1 cellular context compared by ENCODE assay signal in the genomic region with DNA sequence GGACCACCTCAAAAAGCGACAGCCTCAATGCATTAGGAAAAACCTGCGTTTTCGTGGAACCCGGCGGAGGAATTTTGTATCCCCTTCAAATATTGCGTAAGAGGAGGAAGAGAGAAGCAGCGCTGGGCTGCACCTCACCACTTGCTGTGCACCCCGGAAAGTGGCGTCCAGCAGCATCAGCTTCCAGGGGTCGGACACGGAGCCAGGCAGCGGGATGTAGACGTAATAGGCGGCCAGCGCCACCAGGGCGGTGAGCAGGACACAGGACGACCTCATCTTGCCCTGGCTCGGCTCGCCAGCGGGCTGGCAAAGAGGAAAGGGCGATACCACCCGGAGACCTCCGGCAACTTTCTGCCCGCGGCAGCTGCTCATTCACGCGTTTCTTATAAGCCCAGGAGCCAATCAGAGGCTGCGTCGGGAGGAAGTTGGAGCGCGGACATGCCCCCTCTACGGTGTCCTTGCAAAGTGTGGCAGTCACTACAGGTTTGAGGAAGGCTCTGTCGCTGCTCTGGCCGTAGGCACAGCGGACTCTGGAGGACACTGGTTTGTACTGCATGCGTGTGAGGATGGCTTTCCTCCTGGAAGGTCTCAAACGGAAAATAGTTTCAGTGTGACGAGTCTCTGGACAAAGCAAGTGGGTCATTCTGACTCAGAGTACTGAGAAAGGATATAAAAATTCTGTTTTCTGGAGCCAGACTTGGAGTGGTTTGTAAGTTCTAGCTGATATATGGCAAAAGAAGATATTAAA.
TF ChIP-seq lines count a peak whose summit lies in the region.

A gene with protein sequence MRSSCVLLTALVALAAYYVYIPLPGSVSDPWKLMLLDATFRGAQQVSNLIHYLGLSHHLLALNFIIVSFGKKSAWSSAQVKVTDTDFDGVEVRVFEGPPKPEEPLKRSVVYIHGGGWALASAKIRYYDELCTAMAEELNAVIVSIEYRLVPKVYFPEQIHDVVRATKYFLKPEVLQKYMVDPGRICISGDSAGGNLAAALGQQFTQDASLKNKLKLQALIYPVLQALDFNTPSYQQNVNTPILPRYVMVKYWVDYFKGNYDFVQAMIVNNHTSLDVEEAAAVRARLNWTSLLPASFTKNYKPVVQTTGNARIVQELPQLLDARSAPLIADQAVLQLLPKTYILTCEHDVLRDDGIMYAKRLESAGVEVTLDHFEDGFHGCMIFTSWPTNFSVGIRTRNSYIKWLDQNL (minus strand): TSS at position 359 of the 748 bp plus-strand sequence. CDS start 83 bp downstream, at position 276.

TF ChIP-seq in HepG2, 621 proteins besides CTCF, POLR2A, EP300 and RAD21 (continued from another document and continues in another):
- TF ChIP-seq, protein P1, sequence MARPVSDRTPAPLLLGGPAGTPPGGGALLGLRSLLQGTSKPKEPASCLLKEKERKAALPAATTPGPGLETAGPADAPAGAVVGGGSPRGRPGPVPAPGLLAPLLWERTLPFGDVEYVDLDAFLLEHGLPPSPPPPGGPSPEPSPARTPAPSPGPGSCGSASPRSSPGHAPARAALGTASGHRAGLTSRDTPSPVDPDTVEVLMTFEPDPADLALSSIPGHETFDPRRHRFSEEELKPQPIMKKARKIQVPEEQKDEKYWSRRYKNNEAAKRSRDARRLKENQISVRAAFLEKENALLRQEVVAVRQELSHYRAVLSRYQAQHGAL (CRISPR knock-in tag; IDR thresholded peaks at IDR 0.05; ENCODE audit: not compliant biosample characterization) = no peak
- TF ChIP-seq NR1H2 (CRISPR knock-in tag; IDR thresholded peaks at IDR 0.05; ENCODE audit: borderline replicate concordance, low read depth) (no peak), ZNF496 (CRISPR knock-in tag; IDR thresholded peaks at IDR 0.05; ENCODE audit: insufficient replicate concordance) (no peak), FOXA3 (CRISPR knock-in tag; IDR thresholded peaks at IDR 0.05) (peak; percentile 30), MEIS1 (CRISPR knock-in tag; IDR thresholded peaks at IDR 0.05; ENCODE audit: borderline replicate concordance) (no peak; the same call in 1 of the 2 replicates), TGIF2 (CRISPR knock-in tag; IDR thresholded peaks at IDR 0.05) (peak; percentile 84), TBX3 (IDR thresholded peaks at IDR 0.05; ENCODE audit: borderline replicate concordance) (no peak), ZFYVE20 (CRISPR knock-in tag; IDR thresholded peaks at IDR 0.05; ENCODE audit: borderline replicate concordance, low read depth) (no peak), MYNN (CRISPR knock-in tag; IDR thresholded peaks at IDR 0.05; ENCODE audit: low read depth) (no peak), SIX4 (CRISPR knock-in tag; IDR thresholded peaks at IDR 0.05) (no peak), ZNF30 (CRISPR knock-in tag; IDR thresholded peaks at IDR 0.05) (no peak), SNAI1 (CRISPR knock-in tag; IDR thresholded peaks at IDR 0.05; ENCODE audit: borderline replicate concordance) (peak; percentile 84; the same call in 1 of the 2 replicates), FOSL1 (CRISPR knock-in tag; IDR thresholded peaks at IDR 0.05; ENCODE audit: borderline replicate concordance) (no peak), MBNL3 (CRISPR knock-in tag; conservative IDR thresholded peaks at IDR 0.05) (no peak), HOXA9 (CRISPR knock-in tag; IDR thresholded peaks at IDR 0.05; ENCODE audit: borderline replicate concordance) (no peak), ARNT (IDR thresholded peaks at IDR 0.05) (no peak), ATF7-NPFF (CRISPR knock-in tag; IDR thresholded peaks at IDR 0.05; ENCODE audit: low read depth) (no peak), SSRP1 (CRISPR knock-in tag; IDR thresholded peaks at IDR 0.05) (peak; percentile 44; the same call in 1 of the 2 replicates), ETV6 (CRISPR knock-in tag; conservative IDR thresholded peaks at IDR 0.05) (0 out of 2 replicates have a peak, but pooled peaks have one; percentile 69), NFRKB (IDR thresholded peaks at IDR 0.05) (no peak), CC2D1A (CRISPR knock-in tag; IDR thresholded peaks at IDR 0.05) (no peak), ZNF253 (CRISPR knock-in tag; IDR thresholded peaks at IDR 0.05; ENCODE audit: borderline replicate concordance) (no peak), JUNB (CRISPR knock-in tag; IDR thresholded peaks at IDR 0.05; ENCODE audit: borderline replicate concordance) (no peak), ZNF556 (CRISPR knock-in tag; IDR thresholded peaks at IDR 0.05; ENCODE audit: borderline replicate concordance) (0 out of 2 replicates have a peak, but pooled peaks have one; percentile 41), ZKSCAN1 (IDR thresholded peaks at IDR 0.05; ENCODE audit: low read length) (no peak), ZNF850 (CRISPR knock-in tag; conservative IDR thresholded peaks at IDR 0.05) (no peak), ZNF546 (CRISPR knock-in tag; conservative IDR thresholded peaks at IDR 0.05) (no peak), KLF12 (CRISPR knock-in tag; IDR thresholded peaks at IDR 0.05; ENCODE audit: borderline replicate concordance) (peak; percentile 6; the same call in 1 of the 2 replicates), MYC (CRISPR knock-in tag; IDR thresholded peaks at IDR 0.05; ENCODE audit: borderline replicate concordance) (peak; percentile 34; the same call in 1 of the 2 replicates), ZNF614 (CRISPR knock-in tag; IDR thresholded peaks at IDR 0.05; ENCODE audit: borderline replicate concordance) (peak; percentile 39; the same call in 1 of the 2 replicates), ZMAT3 (CRISPR knock-in tag; conservative IDR thresholded peaks at IDR 0.05) (no peak), ZNF101 (CRISPR knock-in tag; IDR thresholded peaks at IDR 0.05; ENCODE audit: borderline replicate concordance, low read depth) (no peak), SIN3A (IDR thresholded peaks at IDR 0.05; ENCODE audit: borderline replicate concordance, low read depth, low read length) (peak; percentile 91; the same call in 1 of the 2 replicates), MEIS2 (CRISPR knock-in tag; IDR thresholded peaks at IDR 0.05) (no peak), ZFP41 (CRISPR knock-in tag; IDR thresholded peaks at IDR 0.05; ENCODE audit: borderline replicate concordance) (0 out of 2 replicates have a peak, but pooled peaks have one; percentile 50), MIER2 (CRISPR knock-in tag; IDR thresholded peaks at IDR 0.05) (peak; percentile 73; the same call in 1 of the 2 replicates), XRCC5 (optimal IDR thresholded peaks at IDR 0.05; ENCODE audit: low read length) (peak; percentile 98), ETV5 (CRISPR knock-in tag; IDR thresholded peaks at IDR 0.05; ENCODE audit: borderline replicate concordance) (peak; percentile 36; the same call in 1 of the 2 replicates), ZNF431 (CRISPR knock-in tag; IDR thresholded peaks at IDR 0.05; ENCODE audit: borderline replicate concordance, low read depth) (0 out of 2 replicates have a peak, but pooled peaks have one; percentile 18), ZNF484 (CRISPR knock-in tag; IDR thresholded peaks at IDR 0.05; ENCODE audit: borderline replicate concordance, low read depth) (no peak), KMT2A (CRISPR knock-in tag; IDR thresholded peaks at IDR 0.05) (peak; percentile 89), ZNF792 (CRISPR knock-in tag; IDR thresholded peaks at IDR 0.05) (peak; percentile 54; the same call in 1 of the 2 replicates), EED (CRISPR knock-in tag; IDR thresholded peaks at IDR 0.05) (0 out of 2 replicates have a peak, but pooled peaks have one; percentile 73), ZNF205 (CRISPR knock-in tag; IDR thresholded peaks at IDR 0.05) (peak; percentile 73), POLR2G (IDR thresholded peaks at IDR 0.05; ENCODE audit: low read depth, low read length) (peak; percentile 93), RNF2 (conservative IDR thresholded peaks at IDR 0.05; ENCODE audit: low read depth) (no peak)
- TF ChIP-seq, protein P2, sequence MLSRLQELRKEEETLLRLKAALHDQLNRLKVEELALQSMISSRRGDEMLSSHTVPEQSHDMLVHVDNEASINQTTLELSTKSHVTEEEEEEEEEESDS (CRISPR knock-in tag; IDR thresholded peaks at IDR 0.05; ENCODE audit: borderline replicate concordance) = 0 out of 2 replicates have a peak, but pooled peaks have one; percentile 56
- TF ChIP-seq, protein P3, sequence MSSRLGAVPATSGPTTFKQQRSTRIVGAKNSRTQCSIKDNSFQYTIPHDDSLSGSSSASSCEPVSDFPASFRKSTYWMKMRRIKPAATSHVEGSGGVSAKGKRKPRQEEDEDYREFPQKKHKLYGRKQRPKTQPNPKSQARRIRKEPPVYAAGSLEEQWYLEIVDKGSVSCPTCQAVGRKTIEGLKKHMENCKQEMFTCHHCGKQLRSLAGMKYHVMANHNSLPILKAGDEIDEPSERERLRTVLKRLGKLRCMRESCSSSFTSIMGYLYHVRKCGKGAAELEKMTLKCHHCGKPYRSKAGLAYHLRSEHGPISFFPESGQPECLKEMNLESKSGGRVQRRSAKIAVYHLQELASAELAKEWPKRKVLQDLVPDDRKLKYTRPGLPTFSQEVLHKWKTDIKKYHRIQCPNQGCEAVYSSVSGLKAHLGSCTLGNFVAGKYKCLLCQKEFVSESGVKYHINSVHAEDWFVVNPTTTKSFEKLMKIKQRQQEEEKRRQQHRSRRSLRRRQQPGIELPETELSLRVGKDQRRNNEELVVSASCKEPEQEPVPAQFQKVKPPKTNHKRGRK (CRISPR knock-in tag; IDR thresholded peaks at IDR 0.05) = no peak
- TF ChIP-seq, protein P4, sequence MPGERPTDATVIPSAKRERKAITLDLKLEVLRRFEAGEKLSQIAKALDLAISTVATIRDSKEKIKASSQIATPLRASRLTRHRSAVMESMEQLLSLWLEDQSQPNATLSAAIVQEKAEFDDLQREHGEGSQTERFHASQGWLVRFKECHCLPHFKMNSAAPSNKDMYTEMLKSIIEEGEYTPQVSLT (CRISPR knock-in tag; IDR thresholded peaks at IDR 0.05; ENCODE audit: borderline replicate concordance, low read depth) = no peak
- TF ChIP-seq, protein P5, sequence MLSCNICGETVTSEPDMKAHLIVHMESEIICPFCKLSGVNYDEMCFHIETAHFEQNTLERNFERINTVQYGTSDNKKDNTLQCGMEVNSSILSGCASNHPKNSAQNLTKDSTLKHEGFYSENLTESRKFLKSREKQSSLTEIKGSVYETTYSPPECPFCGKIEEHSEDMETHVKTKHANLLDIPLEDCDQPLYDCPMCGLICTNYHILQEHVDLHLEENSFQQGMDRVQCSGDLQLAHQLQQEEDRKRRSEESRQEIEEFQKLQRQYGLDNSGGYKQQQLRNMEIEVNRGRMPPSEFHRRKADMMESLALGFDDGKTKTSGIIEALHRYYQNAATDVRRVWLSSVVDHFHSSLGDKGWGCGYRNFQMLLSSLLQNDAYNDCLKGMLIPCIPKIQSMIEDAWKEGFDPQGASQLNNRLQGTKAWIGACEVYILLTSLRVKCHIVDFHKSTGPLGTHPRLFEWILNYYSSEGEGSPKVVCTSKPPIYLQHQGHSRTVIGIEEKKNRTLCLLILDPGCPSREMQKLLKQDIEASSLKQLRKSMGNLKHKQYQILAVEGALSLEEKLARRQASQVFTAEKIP (CRISPR knock-in tag; IDR thresholded peaks at IDR 0.05; ENCODE audit: borderline replicate concordance) = no peak
- TF ChIP-seq, protein P6, sequence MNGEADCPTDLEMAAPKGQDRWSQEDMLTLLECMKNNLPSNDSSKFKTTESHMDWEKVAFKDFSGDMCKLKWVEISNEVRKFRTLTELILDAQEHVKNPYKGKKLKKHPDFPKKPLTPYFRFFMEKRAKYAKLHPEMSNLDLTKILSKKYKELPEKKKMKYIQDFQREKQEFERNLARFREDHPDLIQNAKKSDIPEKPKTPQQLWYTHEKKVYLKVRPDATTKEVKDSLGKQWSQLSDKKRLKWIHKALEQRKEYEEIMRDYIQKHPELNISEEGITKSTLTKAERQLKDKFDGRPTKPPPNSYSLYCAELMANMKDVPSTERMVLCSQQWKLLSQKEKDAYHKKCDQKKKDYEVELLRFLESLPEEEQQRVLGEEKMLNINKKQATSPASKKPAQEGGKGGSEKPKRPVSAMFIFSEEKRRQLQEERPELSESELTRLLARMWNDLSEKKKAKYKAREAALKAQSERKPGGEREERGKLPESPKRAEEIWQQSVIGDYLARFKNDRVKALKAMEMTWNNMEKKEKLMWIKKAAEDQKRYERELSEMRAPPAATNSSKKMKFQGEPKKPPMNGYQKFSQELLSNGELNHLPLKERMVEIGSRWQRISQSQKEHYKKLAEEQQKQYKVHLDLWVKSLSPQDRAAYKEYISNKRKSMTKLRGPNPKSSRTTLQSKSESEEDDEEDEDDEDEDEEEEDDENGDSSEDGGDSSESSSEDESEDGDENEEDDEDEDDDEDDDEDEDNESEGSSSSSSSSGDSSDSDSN (CRISPR knock-in tag; IDR thresholded peaks at IDR 0.05) = peak; percentile 86
- TF ChIP-seq, protein P7, sequence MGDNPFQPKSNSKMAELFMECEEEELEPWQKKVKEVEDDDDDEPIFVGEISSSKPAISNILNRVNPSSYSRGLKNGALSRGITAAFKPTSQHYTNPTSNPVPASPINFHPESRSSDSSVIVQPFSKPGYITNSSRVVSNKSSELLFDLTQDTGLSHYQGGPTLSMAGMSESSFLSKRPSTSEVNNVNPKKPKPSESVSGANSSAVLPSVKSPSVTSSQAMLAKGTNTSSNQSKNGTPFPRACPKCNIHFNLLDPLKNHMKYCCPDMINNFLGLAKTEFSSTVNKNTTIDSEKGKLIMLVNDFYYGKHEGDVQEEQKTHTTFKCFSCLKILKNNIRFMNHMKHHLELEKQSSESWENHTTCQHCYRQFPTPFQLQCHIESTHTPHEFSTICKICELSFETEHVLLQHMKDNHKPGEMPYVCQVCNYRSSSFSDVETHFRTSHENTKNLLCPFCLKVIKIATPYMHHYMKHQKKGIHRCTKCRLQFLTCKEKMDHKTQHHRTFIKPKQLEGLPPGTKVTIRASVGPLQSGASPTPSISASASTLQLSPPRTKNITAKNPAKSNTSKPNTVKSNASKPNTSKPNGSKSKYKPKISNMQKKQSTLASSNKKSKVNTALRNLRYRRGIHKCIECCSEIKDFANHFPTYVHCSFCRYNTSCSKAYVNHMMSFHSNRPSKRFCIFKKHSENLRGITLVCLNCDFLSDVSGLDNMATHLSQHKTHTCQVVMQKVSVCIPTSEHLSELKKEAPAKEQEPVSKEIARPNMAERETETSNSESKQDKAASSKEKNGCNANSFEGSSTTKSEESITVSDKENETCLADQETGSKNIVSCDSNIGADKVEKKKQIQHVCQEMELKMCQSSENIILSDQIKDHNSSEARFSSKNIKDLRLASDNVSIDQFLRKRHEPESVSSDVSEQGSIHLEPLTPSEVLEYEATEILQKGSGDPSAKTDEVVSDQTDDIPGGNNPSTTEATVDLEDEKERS (CRISPR knock-in tag; IDR thresholded peaks at IDR 0.05) = peak; percentile 77; the same call in 1 of the 2 replicates
- TF ChIP-seq, protein P8, sequence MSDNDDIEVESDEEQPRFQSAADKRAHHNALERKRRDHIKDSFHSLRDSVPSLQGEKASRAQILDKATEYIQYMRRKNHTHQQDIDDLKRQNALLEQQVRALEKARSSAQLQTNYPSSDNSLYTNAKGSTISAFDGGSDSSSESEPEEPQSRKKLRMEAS (IDR thresholded peaks at IDR 0.05) = peak; percentile 63; the same call in 1 of the 2 replicates
- TF ChIP-seq, protein P9, sequence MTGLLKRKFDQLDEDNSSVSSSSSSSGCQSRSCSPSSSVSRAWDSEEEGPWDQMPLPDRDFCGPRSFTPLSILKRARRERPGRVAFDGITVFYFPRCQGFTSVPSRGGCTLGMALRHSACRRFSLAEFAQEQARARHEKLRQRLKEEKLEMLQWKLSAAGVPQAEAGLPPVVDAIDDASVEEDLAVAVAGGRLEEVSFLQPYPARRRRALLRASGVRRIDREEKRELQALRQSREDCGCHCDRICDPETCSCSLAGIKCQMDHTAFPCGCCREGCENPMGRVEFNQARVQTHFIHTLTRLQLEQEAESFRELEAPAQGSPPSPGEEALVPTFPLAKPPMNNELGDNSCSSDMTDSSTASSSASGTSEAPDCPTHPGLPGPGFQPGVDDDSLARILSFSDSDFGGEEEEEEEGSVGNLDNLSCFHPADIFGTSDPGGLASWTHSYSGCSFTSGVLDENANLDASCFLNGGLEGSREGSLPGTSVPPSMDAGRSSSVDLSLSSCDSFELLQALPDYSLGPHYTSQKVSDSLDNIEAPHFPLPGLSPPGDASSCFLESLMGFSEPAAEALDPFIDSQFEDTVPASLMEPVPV (CRISPR knock-in tag; IDR thresholded peaks at IDR 0.05) = peak; percentile 77
